In the genomic region with DNA sequence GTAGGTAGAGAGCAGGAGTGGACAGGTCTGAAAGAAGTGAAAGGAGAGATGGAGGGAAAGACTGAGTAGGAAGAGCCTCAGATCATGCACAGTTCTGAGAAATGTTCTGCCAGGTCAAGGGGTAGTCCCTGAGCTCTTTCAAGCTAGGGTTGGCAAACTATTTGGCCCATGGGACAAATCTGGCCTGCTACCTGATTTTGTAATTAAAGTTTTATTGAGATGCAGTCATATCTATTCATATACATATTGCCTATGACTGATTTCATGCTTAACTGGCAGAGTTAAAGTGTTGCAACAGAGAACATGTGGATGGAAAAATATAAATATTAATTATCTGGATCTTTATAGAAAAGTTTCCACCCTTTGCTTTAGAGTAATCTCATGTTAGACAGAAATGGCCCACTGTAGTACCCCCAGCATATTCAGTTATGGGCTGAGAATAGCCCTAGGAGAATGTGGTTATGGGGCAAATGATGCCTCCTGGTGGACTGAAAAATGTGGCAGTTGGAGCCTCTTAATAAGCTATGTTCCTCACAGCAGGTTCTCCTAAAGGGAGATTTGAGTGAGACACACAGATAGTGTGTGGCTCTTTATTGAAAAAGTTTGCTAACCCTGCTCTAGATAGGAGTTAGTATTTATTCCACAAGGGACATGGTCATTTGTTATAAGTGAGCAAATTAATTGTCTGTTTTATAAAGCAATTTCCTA, we compare ENCODE assay signal across 8 cellular contexts.
DNase-seq lines count a peak whose midpoint lies in the region; ATAC-seq, FAIRE-seq and TF ChIP-seq lines count a peak whose summit lies in the region.

No MANE protein-coding gene starts in this region.

- H3K9me3 ChIP-seq in DND-41 (ENCODE audit: insufficient read depth, low read length, severe bottlenecking) (no peaks in the 10 kb centered on the region), GM12878 (replicated peaks; ENCODE audit: control insufficient read depth, insufficient read depth, low read length) (no peaks in the 10 kb centered on the region)

- RAD21 ChIA-PET in GM12878 (lab: Charles Lee; ENCODE audit: unreplicated experiment), result interaction anchor here (0.8 to 2.6 kb wide), 5 partner anchors 19 to 103 kb away, joined by 3 to 22 read pairs (median 5); no protein-coding TSS in a partner anchor

- H3K27me3 ChIP-seq in DND-41 (ENCODE audit: insufficient read depth, low read length, poor library complexity), result peaks cover 3% of the 10 kb centered on the region
- no peaks in the 10 kb centered on the region for H3K27me3 ChIP-seq in HL-60 (ENCODE audit: insufficient read depth, poor library complexity, severe bottlenecking)
- no peaks in the 10 kb centered on the region for H3K27me3 ChIP-seq in GM12878 (replicated peaks in 1 of 2; ENCODE audit: control insufficient read depth in 2 of 2, insufficient read depth in 2 of 2, low read length in 1 of 2)

- H2AFZ ChIP-seq in DND-41 (ENCODE audit: low read depth, low read length), result no peak overlapping the region
- no peak overlapping the region for H2AFZ ChIP-seq in GM12878 (ENCODE audit: control insufficient read depth, low read depth, low read length)

- H3K4me1 Mint-ChIP-seq in natural killer cell treated with Interleukin-12 subunit alpha and Interleukin-12 subunit beta and Interleukin-15 and Interleukin-18, amount 100 ng/mL, for 72 hours (ENCODE audit: low read depth in 2 of 2), result no peaks in the 10 kb centered on the region

- no peak overlapping the region for H3K9ac ChIP-seq in DND-41 (ENCODE audit: low read depth, low read length)
- H3K9ac ChIP-seq in GM12878 (ENCODE audit: control insufficient read depth, insufficient read depth, low read length), result no peak overlapping the region

- peak; percentile 50; the same call in 1 of the 3 replicates for ATAC-seq in DND-41 (ENCODE audit: insufficient read depth, low read depth)
- ATAC-seq in GM19455 (IDR thresholded peaks at IDR 0.05; ENCODE audit: unreplicated experiment), result peak; percentile 78
- peak; percentile 85 for ATAC-seq in GM12878
- no peak for ATAC-seq in natural killer cell treated with Interleukin-12 subunit alpha and Interleukin-12 subunit beta and Interleukin-15 and Interleukin-18, amount 100 ng/mL, for 72 hours

- no peak overlapping the region for H3K27ac Mint-ChIP-seq in natural killer cell treated with Interleukin-12 subunit alpha and Interleukin-12 subunit beta and Interleukin-15 and Interleukin-18, amount 100 ng/mL, for 72 hours

- intact Hi-C loops in GM12878 (cut with micrococcal nuclease; ENCODE audit: unreplicated experiment), result loop anchor here (1.0 to 5.0 kb wide), 2 partner anchors 97 to 461 kb away; no protein-coding TSS in a partner anchor

- no peak for TF ChIP-seq EP300 in GM12878 (IDR thresholded peaks at IDR 0.05; ENCODE audit: borderline replicate concordance in 1 of 2, control insufficient read depth in 1 of 2, low read depth in 2 of 2, low read length in 2 of 2)

- TF ChIP-seq RAD21 in GM12878 (IDR thresholded peaks at IDR 0.05; ENCODE audit: insufficient read depth, low read depth, low read length), result peak; percentile 70

- FAIRE-seq in GM12878 (lab: Jason Lieb, UNC), result no peak

- in situ Hi-C loops in GM12878 (cut with MboI), result loop anchor here (5.0 kb wide), 1 partner anchor 101 kb away; no protein-coding TSS in a partner anchor

- peak; percentile 49 for TF ChIP-seq CTCF in DND-41 (IDR thresholded peaks at IDR 0.05; ENCODE audit: borderline replicate concordance, extremely low read depth, low read length, poor library complexity, severe bottlenecking)
- peak; percentile 25 for TF ChIP-seq CTCF in HL-60 (IDR thresholded peaks at IDR 0.05; ENCODE audit: insufficient read depth, low read length)
- TF ChIP-seq CTCF in GM12878 (IDR thresholded peaks at IDR 0.05 in 2 of 3, conservative IDR thresholded peaks at IDR 0.05 in 1 of 3; ENCODE audit: control insufficient read depth in 2 of 3, extremely low read depth in 1 of 3, insufficient read depth in 1 of 3, low read depth in 3 of 3, low read length in 3 of 3), result peak; percentile 62 to 71 (median 65); a peak in 5 of 6 replicates

- SMC1A ChIA-PET in GM12878 (lab: Charles Lee; ENCODE audit: uncharacterized antibody, unreplicated experiment), result interaction anchor here (0.6 to 3.0 kb wide), 10 partner anchors 10 to 102 kb away, joined by 3 to 36 read pairs (median 4); no protein-coding TSS in a partner anchor

- H4K20me1 ChIP-seq in DND-41 (ENCODE audit: insufficient read depth, low read length) (no peaks in the 10 kb centered on the region), GM12878 (ENCODE audit: control insufficient read depth, insufficient read depth) (no peaks in the 10 kb centered on the region)

- no peaks in the 10 kb centered on the region for H3K36me3 ChIP-seq in DND-41 (ENCODE audit: insufficient read depth, low read length)
- no peaks in the 10 kb centered on the region for H3K36me3 ChIP-seq in GM12878 (ENCODE audit: control insufficient read depth in 2 of 2, insufficient read depth in 2 of 2, low read length in 1 of 2)

- H3K27ac ChIP-seq in DND-41 (ENCODE audit: low read length), result no peak overlapping the region
- no peak overlapping the region for H3K27ac ChIP-seq in HL-60 (replicated peaks)
- H3K27ac ChIP-seq in GM12878 (ENCODE audit: control insufficient read depth, insufficient read depth), result no peak overlapping the region

- no TSS peak for BruUV-seq in GM12878 (replicated peaks; lab: Mats Ljungman, UMichigan)

- H3K36me3 Mint-ChIP-seq in natural killer cell treated with Interleukin-12 subunit alpha and Interleukin-12 subunit beta and Interleukin-15 and Interleukin-18, amount 100 ng/mL, for 72 hours, result no peaks in the 10 kb centered on the region

- no peak overlapping the region for H3K4me3 Mint-ChIP-seq in natural killer cell treated with Interleukin-12 subunit alpha and Interleukin-12 subunit beta and Interleukin-15 and Interleukin-18, amount 100 ng/mL, for 72 hours

- DNase-seq in DND-41 (no peak), HL-60 (ENCODE audit: low read depth in 1 of 2, low spot score in 1 of 2) (peak in 1 of 2 experiments; percentile 18), GM12878 (ENCODE audit: low read depth, low spot score) (no peak), myocyte (ENCODE audit: low read depth) (peak; percentile 43), SHP77 treated with DMSO at 0.1 percent for 48 hours (lab: John Stamatoyannopoulos, UW) (no peak)
- no peak for DNase-seq in natural killer cell treated with Interleukin-12 subunit alpha and Interleukin-12 subunit beta and Interleukin-15 and Interleukin-18, amount 100 ng/mL, for 72 hours (ENCODE audit: low spot score)
- no peak for DNase-seq in stimulated activated CD4-positive, alpha-beta T cell treated with anti-CD3 and anti-CD28 coated beads, Interleukin-4, amount 100 ng/mL, for 4 hours

- peaks cover 0 to 6% of the 10 kb centered on the region in 2 donors for H3K27me3 Mint-ChIP-seq in natural killer cell treated with Interleukin-12 subunit alpha and Interleukin-12 subunit beta and Interleukin-15 and Interleukin-18, amount 100 ng/mL, for 72 hours

- H3K4me1 ChIP-seq in DND-41 (ENCODE audit: insufficient read depth, low read length) (no peaks in the 10 kb centered on the region), GM12878 (ENCODE audit: control insufficient read depth, insufficient read depth, low read length) (no peaks in the 10 kb centered on the region)

- no peak for TF ChIP-seq POLR2A in GM12878 (IDR thresholded peaks at IDR 0.05; ENCODE audit: low read depth, low read length)

- H3K4me3 ChIP-seq in DND-41 (ENCODE audit: low read depth in 1 of 2, low read length in 2 of 2) (no peak overlapping the region), HL-60 (replicated peaks; ENCODE audit: insufficient read depth, low read length) (no peak overlapping the region), GM12878 (no peak overlapping the region)

- POLR2A ChIA-PET in GM12878 (lab: Charles Lee), result no interaction called here

- CTCF ChIA-PET in GM12878 (lab: Yijun Ruan, JAX), result interaction anchor here (0.6 to 5.3 kb wide), 12 partner anchors 9 to 460 kb away, joined by 3 to 54 read pairs (median 6); no protein-coding TSS in a partner anchor

- H3K4me2 ChIP-seq in DND-41 (ENCODE audit: insufficient read depth, low read length), result no peak overlapping the region
- H3K4me2 ChIP-seq in GM12878 (ENCODE audit: control insufficient read depth, insufficient read depth), result no peak overlapping the region

- H3K9me3 Mint-ChIP-seq in natural killer cell treated with Interleukin-12 subunit alpha and Interleukin-12 subunit beta and Interleukin-15 and Interleukin-18, amount 100 ng/mL, for 72 hours, result peaks cover 3% of the 10 kb centered on the region

- H3K79me2 ChIP-seq in DND-41 (ENCODE audit: insufficient read depth, low read length), result no peaks in the 10 kb centered on the region
- H3K79me2 ChIP-seq in GM12878 (ENCODE audit: control insufficient read depth, insufficient read depth, low read length), result no peaks in the 10 kb centered on the region

TF ChIP-seq in GM12878, 131 proteins besides CTCF, POLR2A, EP300 and RAD21 (continues in another document):
- TF ChIP-seq ETV6 (conservative IDR thresholded peaks at IDR 0.05 in 1 of 2, IDR thresholded peaks at IDR 0.05 in 1 of 2; ENCODE audit: borderline replicate concordance in 1 of 2, low read depth in 1 of 2) (no peak), EED (IDR thresholded peaks at IDR 0.05; ENCODE audit: low read depth) (no peak), SMC3 (IDR thresholded peaks at IDR 0.05; ENCODE audit: borderline replicate concordance, low read length) (peak; percentile 90), DPF2 (IDR thresholded peaks at IDR 0.05) (no peak), SUZ12 (IDR thresholded peaks at IDR 0.05; ENCODE audit: unreplicated experiment) (no peak), RUNX3 (IDR thresholded peaks at IDR 0.05; ENCODE audit: low read length) (peak; percentile 76), ZNF622 (IDR thresholded peaks at IDR 0.05) (no peak), RFX5 (IDR thresholded peaks at IDR 0.05; ENCODE audit: low read depth, low read length) (no peak)

Comparison
In these comparisons a context has a peak if more than half of its experiments do, and no peak if none do; other contexts are left out.
1. ATAC-seq: peak in DND-41 (single experiment), GM19455 (single experiment) and GM12878 (single experiment); none in natural killer cell treated with Interleukin-12 subunit alpha and Interleukin-12 subunit beta and Interleukin-15 and Interleukin-18, amount 100 ng/mL, for 72 hours (0 of 2).
2. Peak in every context shown above with its lines, with median percentiles within 50 percentile points of each other: CTCF ChIP-seq.